1 cellular context compared by ENCODE assay signal in genomic region chr7:88366845-88367244, GRCh38.
TF ChIP-seq lines count a peak whose summit lies in the region.

No MANE protein-coding gene starts in this region.

TF ChIP-seq in GM23338, 12 proteins besides CTCF, POLR2A, EP300 and RAD21:
- TF ChIP-seq, protein P1, sequence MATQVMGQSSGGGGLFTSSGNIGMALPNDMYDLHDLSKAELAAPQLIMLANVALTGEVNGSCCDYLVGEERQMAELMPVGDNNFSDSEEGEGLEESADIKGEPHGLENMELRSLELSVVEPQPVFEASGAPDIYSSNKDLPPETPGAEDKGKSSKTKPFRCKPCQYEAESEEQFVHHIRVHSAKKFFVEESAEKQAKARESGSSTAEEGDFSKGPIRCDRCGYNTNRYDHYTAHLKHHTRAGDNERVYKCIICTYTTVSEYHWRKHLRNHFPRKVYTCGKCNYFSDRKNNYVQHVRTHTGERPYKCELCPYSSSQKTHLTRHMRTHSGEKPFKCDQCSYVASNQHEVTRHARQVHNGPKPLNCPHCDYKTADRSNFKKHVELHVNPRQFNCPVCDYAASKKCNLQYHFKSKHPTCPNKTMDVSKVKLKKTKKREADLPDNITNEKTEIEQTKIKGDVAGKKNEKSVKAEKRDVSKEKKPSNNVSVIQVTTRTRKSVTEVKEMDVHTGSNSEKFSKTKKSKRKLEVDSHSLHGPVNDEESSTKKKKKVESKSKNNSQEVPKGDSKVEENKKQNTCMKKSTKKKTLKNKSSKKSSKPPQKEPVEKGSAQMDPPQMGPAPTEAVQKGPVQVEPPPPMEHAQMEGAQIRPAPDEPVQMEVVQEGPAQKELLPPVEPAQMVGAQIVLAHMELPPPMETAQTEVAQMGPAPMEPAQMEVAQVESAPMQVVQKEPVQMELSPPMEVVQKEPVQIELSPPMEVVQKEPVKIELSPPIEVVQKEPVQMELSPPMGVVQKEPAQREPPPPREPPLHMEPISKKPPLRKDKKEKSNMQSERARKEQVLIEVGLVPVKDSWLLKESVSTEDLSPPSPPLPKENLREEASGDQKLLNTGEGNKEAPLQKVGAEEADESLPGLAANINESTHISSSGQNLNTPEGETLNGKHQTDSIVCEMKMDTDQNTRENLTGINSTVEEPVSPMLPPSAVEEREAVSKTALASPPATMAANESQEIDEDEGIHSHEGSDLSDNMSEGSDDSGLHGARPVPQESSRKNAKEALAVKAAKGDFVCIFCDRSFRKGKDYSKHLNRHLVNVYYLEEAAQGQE (IDR thresholded peaks at IDR 0.05; ENCODE audit: unreplicated experiment) = no peak
- TF ChIP-seq POLR2AphosphoS5 (IDR thresholded peaks at IDR 0.05; ENCODE audit: low read depth) = no peak
- TF ChIP-seq ZNF331 (CRISPR knock-in tag; IDR thresholded peaks at IDR 0.05; ENCODE audit: low read depth) = no peak
- no peak for TF ChIP-seq NANOG (IDR thresholded peaks at IDR 0.05; ENCODE audit: borderline replicate concordance)
- TF ChIP-seq EZH2 (IDR thresholded peaks at IDR 0.05; ENCODE audit: low read depth, unreplicated experiment) = no peak
- TF ChIP-seq, protein P2, sequence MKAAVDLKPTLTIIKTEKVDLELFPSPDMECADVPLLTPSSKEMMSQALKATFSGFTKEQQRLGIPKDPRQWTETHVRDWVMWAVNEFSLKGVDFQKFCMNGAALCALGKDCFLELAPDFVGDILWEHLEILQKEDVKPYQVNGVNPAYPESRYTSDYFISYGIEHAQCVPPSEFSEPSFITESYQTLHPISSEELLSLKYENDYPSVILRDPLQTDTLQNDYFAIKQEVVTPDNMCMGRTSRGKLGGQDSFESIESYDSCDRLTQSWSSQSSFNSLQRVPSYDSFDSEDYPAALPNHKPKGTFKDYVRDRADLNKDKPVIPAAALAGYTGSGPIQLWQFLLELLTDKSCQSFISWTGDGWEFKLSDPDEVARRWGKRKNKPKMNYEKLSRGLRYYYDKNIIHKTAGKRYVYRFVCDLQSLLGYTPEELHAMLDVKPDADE (IDR thresholded peaks at IDR 0.05) = no peak
- TF ChIP-seq STAT1 (IDR thresholded peaks at IDR 0.05; ENCODE audit: unreplicated experiment) = no peak
- no peak for TF ChIP-seq ZNF114 (CRISPR knock-in tag; IDR thresholded peaks at IDR 0.05)
- TF ChIP-seq CREB1 (CRISPR knock-in tag; IDR thresholded peaks at IDR 0.05; ENCODE audit: low read depth) = no peak
- TF ChIP-seq JUNB (IDR thresholded peaks at IDR 0.05; ENCODE audit: unreplicated experiment) = no peak
- no peak for TF ChIP-seq EZH2phosphoT487 (IDR thresholded peaks at IDR 0.05; ENCODE audit: unreplicated experiment)
- no peak for TF ChIP-seq ZNF462 (CRISPR knock-in tag; IDR thresholded peaks at IDR 0.05)
TF ChIP-seq in GM23338: peak in this region for 0.
